In genomic region chr6:114389111-114389510, GRCh38 we compare ENCODE assay signal across 29 cellular contexts. TPM values are rescaled to one million over a fixed set of nuclear protein-coding genes. Genes with fewer than 3 reads are reported as not detected.
"Had no signal": no experiment of that assay in that cellular context is flagged by ENCODE, and none has a peak within 500 bp of the region (broad histone marks: within the 10 kb centered on the region; RNA-seq: fewer than 3 reads in every experiment).

No MANE protein-coding gene starts in this region.

- H3K9me3 ChIP-seq: adrenal gland, body of pancreas, Peyer's patch, SK-N-SH had no signal

- H3K4me1 ChIP-seq: adrenal gland, body of pancreas, Peyer's patch had no signal

- H3K36me3 ChIP-seq: adrenal gland, Peyer's patch had no signal

- H3K27ac ChIP-seq: adrenal gland, body of pancreas, Peyer's patch, VCaP had no signal

- H3K27me3 ChIP-seq: adrenal gland, body of pancreas, Peyer's patch had no signal

- H3K9ac ChIP-seq: SK-N-SH had no signal

- ATAC-seq: activated CD4-positive, alpha-beta T cell treated with anti-CD3 and anti-CD28 coated beads for 36 hours; activated CD8-positive, alpha-beta T cell treated with anti-CD3 and anti-CD28 coated beads for 36 hours; activated T-cell treated with anti-CD3 and anti-CD28 coated beads, Interleukin-2, amount 50 U/mL, for 72 hours; body of pancreas had no signal

- DNase-seq: activated CD4-positive, alpha-beta T cell treated with anti-CD3 and anti-CD28 coated beads for 36 hours; activated CD4-positive, alpha-beta T cell treated with anti-CD3 and anti-CD28 coated beads, Interleukin-2, amount 50 U/mL, for 1 hour; activated CD8-positive, alpha-beta memory T cell treated with anti-CD3 and anti-CD28 coated beads, Interleukin-2, amount 50 U/mL, for 4 hours; activated CD8-positive, alpha-beta T cell treated with anti-CD3 and anti-CD28 coated beads for 36 hours; activated gamma-delta T cell treated with Interleukin-2 at 50 U/mL for 16 hours; activated naive CD4-positive, alpha-beta T cell treated with anti-CD3 and anti-CD28 coated beads, Interleukin-2, amount 10 ng/mL, durations not matched to agents 7 days and 5 days; activated naive CD8-positive, alpha-beta T cell treated with anti-CD3 and anti-CD28 coated beads for 36 hours; activated T-cell treated with anti-CD3 and anti-CD28 coated beads, Interleukin-2, amount 50 U/mL, for 72 hours; adrenal gland; anterior cingulate cortex; body of pancreas; central memory CD4-positive, alpha-beta T cell; MV-4-11; NCI-H1092 treated with DMSO at 0.1 percent for 48 hours; NCI-H1417 treated with DMSO at 0.1 percent for 48 hours; NCI-H1694 treated with DMSO at 0.1 percent for 48 hours; NCI-H2029 treated with DMSO at 0.1 percent for 48 hours; NCI-H345; NCI-H510A treated with DMSO at 0.1 percent for 48 hours; NCI-H69; Peyer's patch; SHP77; SK-N-SH; T-helper 1 cell had no signal

- H3K4me3 ChIP-seq: adrenal gland, body of pancreas, Peyer's patch had no signal

RNA-seq across cellular contexts. Expression of gene HS3ST5, which starts 46.3 kb away (rescaled TPM):
- total RNA-seq: activated CD4-positive, alpha-beta T cell treated with anti-CD3 and anti-CD28 coated beads for 36 hours; activated CD8-positive, alpha-beta T cell treated with anti-CD3 and anti-CD28 coated beads for 36 hours; activated naive CD8-positive, alpha-beta T cell treated with anti-CD3 and anti-CD28 coated beads for 36 hours; activated T-cell treated with anti-CD3 and anti-CD28 coated beads, Interleukin-2, amount 50 U/mL, for 72 hours; activated T-helper 2 cell treated with anti-CD3 and anti-CD28 coated beads, Interferon-gamma antibody, Interleukin-2, Interleukin-4, amounts not matched to agents 10 μg/mL and 5 μg/mL and 100 μg/mL, durations not matched to agents 14 hours and 24 hours and 36 hours; bronchial epithelial cell; MCF 10A; Peyer's patch; T-helper 2 cell treated with Interferon-gamma antibody and Interleukin-4, amounts not matched to agents 100 ng/mL and 5 ng/mL, for 36 hours had no signal
